Comparison of ENCODE assay signal across 9 cellular contexts in the genomic region with DNA sequence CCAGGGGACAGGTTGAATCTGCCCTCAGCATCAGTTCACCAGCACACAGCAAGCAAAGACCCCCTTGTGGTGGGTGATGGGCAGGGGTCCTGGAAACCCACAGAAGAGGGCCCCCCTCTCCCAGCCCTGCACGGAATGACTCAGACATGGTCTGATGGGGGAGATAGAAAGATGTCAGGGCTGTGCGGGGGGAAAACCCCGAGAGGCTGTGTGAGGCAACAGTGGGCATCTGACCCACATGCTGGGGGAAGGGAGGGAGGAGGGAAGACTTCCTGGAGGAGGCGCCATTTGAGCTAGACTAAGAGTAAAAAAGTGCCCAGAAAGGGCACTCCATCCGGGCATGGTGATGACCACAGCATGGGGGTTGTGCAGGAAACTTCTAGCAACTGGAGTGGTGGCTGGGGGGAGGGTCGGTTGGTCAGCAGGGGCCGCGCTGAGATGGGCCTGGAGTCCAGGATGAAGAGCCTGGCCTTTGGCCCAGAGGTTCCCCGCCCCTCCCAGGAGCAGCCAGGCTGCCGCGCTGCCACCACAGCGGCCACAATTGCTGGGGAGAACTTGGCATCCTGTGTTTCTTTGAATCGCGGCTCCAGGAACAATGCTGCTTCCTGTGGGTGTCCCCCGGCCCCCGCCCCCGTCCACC. TPM values are rescaled to one million over a fixed set of nuclear protein-coding genes. Genes with fewer than 3 reads are reported as not detected.
DNase-seq lines count a peak whose midpoint lies in the region; ATAC-seq and TF ChIP-seq lines count a peak whose summit lies in the region.
"Had no signal": no experiment of that assay in that cellular context is flagged by ENCODE, and none has a peak within 500 bp of the region (broad histone marks: within the 10 kb centered on the region; RNA-seq: fewer than 3 reads in every experiment).

No MANE protein-coding gene starts in this region.

- peaks cover 0 to 31% (median 21%) of the 10 kb centered on the region in 9 donors for H3K36me3 ChIP-seq in heart left ventricle
- peaks cover 15 to 20% of the 10 kb centered on the region in 2 donors for H3K36me3 ChIP-seq in duodenal mucosa (ENCODE audit: control insufficient read depth in 1 of 2, insufficient read depth in 2 of 2, low read length in 2 of 2)
- no peaks in the 10 kb centered on the region for H3K36me3 ChIP-seq in urinary bladder (ENCODE audit: insufficient read depth)

- H3K27me3 ChIP-seq in heart left ventricle (peaks cover 0 to 38% (median 0%) of the 10 kb centered on the region in 9 donors), duodenal mucosa (ENCODE audit: control insufficient read depth in 1 of 2, insufficient read depth in 2 of 2, low read length in 2 of 2) (no peaks in the 10 kb centered on the region)

- H3K27me3 Mint-ChIP-seq in nephron progenitor cell (ENCODE audit: low read depth, poor library complexity): peaks cover 12% of the 10 kb centered on the region

- H3K4me1 ChIP-seq in heart left ventricle (peaks cover 5 to 85% (median 54%) of the 10 kb centered on the region in 12 donors), duodenal mucosa (ENCODE audit: control insufficient read depth in 1 of 2, insufficient read depth in 2 of 2, low read length in 2 of 2) (peaks cover 65 to 74% of the 10 kb centered on the region in 2 donors), urinary bladder (ENCODE audit: insufficient read depth) (no peaks in the 10 kb centered on the region)

- intact Hi-C loops in heart left ventricle (cut with DNase I) (loop anchor here in 6 of 10 donors (2.0 to 5.0 kb wide), 6 partner anchors 33 to 110 kb away; a partner anchor contains a TSS), cardiac septum (cut with DNase I) (no loop called here)

- no peaks in the 10 kb centered on the region for H3K36me3 Mint-ChIP-seq in nephron progenitor cell (ENCODE audit: low read depth)

- peak overlapping the region; percentile 76 for H3K4me3 Mint-ChIP-seq in nephron progenitor cell

- peak in 2 of 4 donors; percentile 2 to 21 for ATAC-seq in heart left ventricle

- no peaks in the 10 kb centered on the region for H3K9me3 Mint-ChIP-seq in nephron progenitor cell

- no peak overlapping the region for H3K27ac Mint-ChIP-seq in nephron progenitor cell

- 33 to 41% (median 37%) methylated on average over 14 to 17 of the region's 17 CpGs for WGBS in heart left ventricle, 4 donors
- WGBS in urinary bladder: 43% methylated on average over 17 of the region's 17 CpGs

- H3K9me3 ChIP-seq in heart left ventricle (no peaks in the 10 kb centered on the region), duodenal mucosa (ENCODE audit: control insufficient read depth in 1 of 2, low read length in 2 of 2) (no peaks in the 10 kb centered on the region)

- H3K4me1 Mint-ChIP-seq in nephron progenitor cell: peaks cover 48% of the 10 kb centered on the region

- no peak for TF ChIP-seq POLR2A in heart left ventricle (IDR thresholded peaks at IDR 0.05)

- H3K4me3 ChIP-seq in heart left ventricle (peak overlapping the region; percentile 31 to 94 (median 71)), duodenal mucosa (ENCODE audit: low read depth in 1 of 2, low read length in 2 of 2) (peak overlapping the region; percentile 83), urinary bladder (ENCODE audit: low read depth, low read length) (peak overlapping the region; percentile 13)

- no peak for TF ChIP-seq CTCF in heart left ventricle (IDR thresholded peaks at IDR 0.05)
- TF ChIP-seq CTCF in nephron progenitor cell (IDR thresholded peaks at IDR 0.05): no peak

- peak overlapping the region; percentile 38 to 82 for H3K9ac ChIP-seq in duodenal mucosa (ENCODE audit: low read depth in 1 of 2, low read length in 2 of 2)

- H3K27ac ChIP-seq in heart left ventricle (peak overlapping the region in 11 of 12 donors; percentile 43 to 84 (median 74)), duodenal mucosa (ENCODE audit: low read depth, low read length) (peak overlapping the region; percentile 96), urinary bladder (ENCODE audit: low read depth) (no peak overlapping the region)

- DNase-seq in heart left ventricle: peak in 4 of 5 donors; percentile 68 to 83 (median 74)
- DNase-seq in cardiac septum (ENCODE audit: low spot score): no peak
- DNase-seq in activated CD4-positive, alpha-beta T cell treated with anti-CD3 and anti-CD28 coated beads for 48 hours: peak; percentile 80
- DNase-seq in nephron progenitor cell: no peak
- DNase-seq in NCI-H446 (lab: John Stamatoyannopoulos, UW): no peak
- DNase-seq in NCI-H526 treated with DMSO at 0.1 percent for 48 hours (lab: John Stamatoyannopoulos, UW): no peak

RNA-seq across cellular contexts. Expression of a gene that starts 2.5 kb away (rescaled TPM):
- total RNA-seq in heart left ventricle (10 to 100 TPM in 3 of 9 donors, 1 to 10 TPM in 6; 3.1 to 22.8 (median 7.7) TPM), cardiac septum (6.2 TPM), urinary bladder (16.8 TPM)
- polyA plus RNA-seq in heart left ventricle (1 to 10 TPM; 5.4 to 5.7 TPM), urinary bladder (10.7 TPM)

RNA-seq across cellular contexts. Expression of a gene that starts 33.3 kb away (rescaled TPM):
- total RNA-seq in heart left ventricle (10 to 100 TPM; 10.9 to 27.8 (median 14.9) TPM), cardiac septum (12.8 TPM), urinary bladder (18.2 TPM)
- polyA plus RNA-seq in heart left ventricle (10 to 100 TPM; 13.8 to 17.8 TPM), urinary bladder (30.9 TPM)

RNA-seq across cellular contexts. Expression of a gene that starts 36.7 kb away (rescaled TPM):
- total RNA-seq in heart left ventricle (10 to 100 TPM in 5 of 9 donors, 1 to 10 TPM in 4; 8.0 to 14.1 (median 10.3) TPM), cardiac septum (13.3 TPM), urinary bladder (9.3 TPM)
- polyA plus RNA-seq in heart left ventricle (10 to 100 TPM in 1 of 2 donors, 1 to 10 TPM in 1; 5.0 to 10.8 TPM), urinary bladder (8.9 TPM)

RNA-seq across cellular contexts. Expression of a gene that starts 45.9 kb away (rescaled TPM):
- total RNA-seq in heart left ventricle: not detected
- not detected for polyA plus RNA-seq in heart left ventricle
- total RNA-seq in cardiac septum: not detected
- total RNA-seq in urinary bladder: not detected
- not detected for polyA plus RNA-seq in urinary bladder
- total RNA-seq: dermis microvascular lymphatic vessel endothelial cell had no signal

Comparison
In these comparisons a context has a peak if more than half of its experiments do, and no peak if none do; other contexts are left out.
1. DNase-seq: peak in heart left ventricle (4 of 5) and activated CD4-positive, alpha-beta T cell treated with anti-CD3 and anti-CD28 coated beads for 48 hours (single experiment); none in cardiac septum (single experiment), nephron progenitor cell (single experiment), NCI-H446 (0 of 2) and NCI-H526 treated with DMSO at 0.1 percent for 48 hours (single experiment).
2. H3K4me3 ChIP-seq: peak in every context shown above with its lines; median percentile 83 in duodenal mucosa; 71 in heart left ventricle; 13 in urinary bladder.